17 cellular contexts compared by ENCODE assay signal in the genomic region with DNA sequence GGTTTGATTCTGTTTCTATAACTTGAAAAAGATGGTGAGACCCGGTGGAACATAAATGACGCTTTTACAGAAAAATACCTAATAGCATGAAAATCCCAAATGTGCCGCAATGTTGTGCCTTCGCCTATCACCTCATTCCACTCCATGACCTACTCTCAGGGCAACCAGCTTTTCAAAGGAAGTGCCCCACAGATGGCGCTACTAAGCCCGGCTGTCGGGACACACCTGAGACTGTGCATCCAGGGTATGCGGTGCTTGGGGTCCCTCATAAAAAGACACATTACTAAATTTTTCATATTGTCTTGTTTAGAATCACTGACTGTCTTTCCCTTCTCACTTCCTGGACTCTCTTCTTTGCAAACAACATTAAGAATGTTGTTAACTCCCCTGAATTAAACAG.
DNase-seq lines count a peak whose midpoint lies in the region; ATAC-seq and TF ChIP-seq lines count a peak whose summit lies in the region.
"Had no signal": no experiment of that assay in that cellular context is flagged by ENCODE, and none has a peak within 500 bp of the region (broad histone marks: within the 10 kb centered on the region; RNA-seq: fewer than 3 reads in every experiment).

No MANE protein-coding gene starts in this region.

- no peak overlapping the region for H2BK5ac ChIP-seq in H9 (ENCODE audit: insufficient read length, low read length)

- H2AK5ac ChIP-seq in H9 (ENCODE audit: insufficient read length, low read length) = no peak overlapping the region

- no peak overlapping the region for H4K5ac ChIP-seq in H9 (ENCODE audit: insufficient read length, low read depth, low read length)

- H3K4me3 Mint-ChIP-seq in H9 = no peak overlapping the region
- no peak overlapping the region for H3K4me3 Mint-ChIP-seq in activated CD8-positive, alpha-beta T cell treated with anti-CD3 and anti-CD28 coated beads for 36 hours
- H3K4me3 Mint-ChIP-seq: activated CD4-positive, alpha-beta T cell treated with anti-CD3 and anti-CD28 coated beads, Interleukin-2, amount 10 ng/mL, durations not matched to agents 7 days and 5 days; activated T-helper 17 cell treated with anti-CD3 and anti-CD28 coated beads, Interleukin-2, amount 50 U/mL, for 72 hours; nephron progenitor cell had no signal

- no peak overlapping the region for H2BK12ac ChIP-seq in H9 (ENCODE audit: insufficient read length, low read depth, low read length)

- TF ChIP-seq CTCF in H9 (conservative IDR thresholded peaks at IDR 0.05) = peak; percentile 65
- TF ChIP-seq CTCF in activated CD8-positive, alpha-beta T cell treated with anti-CD3 and anti-CD28 coated beads for 36 hours (IDR thresholded peaks at IDR 0.05) = no peak
- no peak for TF ChIP-seq CTCF in lower leg skin (IDR thresholded peaks at IDR 0.05)
- TF ChIP-seq CTCF in sigmoid colon (IDR thresholded peaks at IDR 0.05) = no peak

- no peak overlapping the region for H3K27ac Mint-ChIP-seq in H9
- H3K27ac Mint-ChIP-seq in activated CD8-positive, alpha-beta T cell treated with anti-CD3 and anti-CD28 coated beads for 36 hours = no peak overlapping the region
- H3K27ac Mint-ChIP-seq: activated CD4-positive, alpha-beta T cell treated with anti-CD3 and anti-CD28 coated beads, Interleukin-2, amount 10 ng/mL, durations not matched to agents 7 days and 5 days; activated T-helper 17 cell treated with anti-CD3 and anti-CD28 coated beads, Interleukin-2, amount 50 U/mL, for 72 hours; nephron progenitor cell had no signal

- no peak overlapping the region for H3K4me2 ChIP-seq in H9 (ENCODE audit: insufficient read depth, insufficient read length, low read length)

- H3K4me1 Mint-ChIP-seq in H9 = peaks cover 32 to 36% of the 10 kb centered on the region in 2 experiments
- no peaks in the 10 kb centered on the region for H3K4me1 Mint-ChIP-seq in activated CD8-positive, alpha-beta T cell treated with anti-CD3 and anti-CD28 coated beads for 36 hours (ENCODE audit: low read depth)
- H3K4me1 Mint-ChIP-seq: activated T-helper 17 cell treated with anti-CD3 and anti-CD28 coated beads, Interleukin-2, amount 50 U/mL, for 72 hours had no signal

- H3K27me3 ChIP-seq in H9 (ENCODE audit: insufficient read depth, low read length) = no peaks in the 10 kb centered on the region
- H3K27me3 ChIP-seq in sigmoid colon = no peaks in the 10 kb centered on the region
- H3K27me3 ChIP-seq: thyroid gland had no signal

- intact Hi-C loops in activated CD8-positive, alpha-beta T cell treated with anti-CD3 and anti-CD28 coated beads for 36 hours (cut with micrococcal nuclease) = loop anchor here (5.0 kb wide), 1 partner anchor 370 kb away; no protein-coding TSS in a partner anchor
- intact Hi-C loops in lower leg skin (cut with DNase I; ENCODE audit: low total_unique reads) = no loop called here
- intact Hi-C loops in sigmoid colon (cut with DNase I) = no loop called here

- TF ChIP-seq POLR2A in lower leg skin (IDR thresholded peaks at IDR 0.05) = no peak
- TF ChIP-seq POLR2A in sigmoid colon (IDR thresholded peaks at IDR 0.05) = no peak

- H3K14ac ChIP-seq in H9 (ENCODE audit: insufficient read depth, low read length) = no peak overlapping the region

- CTCF ChIA-PET in activated CD8-positive, alpha-beta T cell treated with anti-CD3 and anti-CD28 coated beads for 36 hours (lab: Charles Lee) = interaction anchor here (0.8 to 4.1 kb wide), 5 partner anchors 10 to 369 kb away, joined by 3 to 43 read pairs (median 5); no protein-coding TSS in a partner anchor

- no peak overlapping the region for H3K4ac ChIP-seq in H9 (ENCODE audit: low read depth, low read length)

- H4K91ac ChIP-seq in H9 (ENCODE audit: insufficient read length, low read depth, low read length) = no peak overlapping the region

- no peaks in the 10 kb centered on the region for H3K36me3 ChIP-seq in sigmoid colon
- H3K36me3 ChIP-seq: left lung, spleen, thyroid gland had no signal

- no CpG with 5 or more reads among the region's 8 CpGs for WGBS in H9 (ENCODE audit: extremely low coverage, insufficient read length, low lambda C conversion rate)
- 63 to 69% methylated on average over 8 of the region's 8 CpGs for WGBS in lower leg skin, 2 donors
- 46 to 76% methylated on average over 8 of the region's 8 CpGs for WGBS in sigmoid colon, 2 donors

- H3K4me1 ChIP-seq in H9 (ENCODE audit: insufficient read depth, low read length) = peaks cover 2% of the 10 kb centered on the region; the same call in 1 of the 2 replicates
- H3K4me1 ChIP-seq in sigmoid colon = no peaks in the 10 kb centered on the region
- H3K4me1 ChIP-seq: Caco-2, thyroid gland had no signal

- H2BK15ac ChIP-seq in H9 (ENCODE audit: low read depth, low read length) = no peak overlapping the region

- H3K56ac ChIP-seq in H9 (ENCODE audit: insufficient read length, low read depth, low read length) = no peak overlapping the region

- H3K36me3 Mint-ChIP-seq in H9 (ENCODE audit: insufficient read depth in 1 of 3, low read depth in 3 of 3) = no peaks in the 10 kb centered on the region; a peak in 1 of 7 replicates
- H3K36me3 Mint-ChIP-seq in activated CD8-positive, alpha-beta T cell treated with anti-CD3 and anti-CD28 coated beads for 36 hours (ENCODE audit: low read depth) = no peaks in the 10 kb centered on the region

- no peaks in the 10 kb centered on the region for H3K79me2 ChIP-seq in H9 (ENCODE audit: insufficient read depth, low read length)

- H4K20me1 ChIP-seq in H9 (ENCODE audit: control insufficient read depth, insufficient read depth, insufficient read length) = no peaks in the 10 kb centered on the region

- TF ChIP-seq EP300 in sigmoid colon (IDR thresholded peaks at IDR 0.05) = no peak

- peaks cover 0 to 3% of the 10 kb centered on the region in 2 experiments; a peak in 1 of 5 replicates for H3K9me3 Mint-ChIP-seq in H9
- H3K9me3 Mint-ChIP-seq in activated CD8-positive, alpha-beta T cell treated with anti-CD3 and anti-CD28 coated beads for 36 hours = no peaks in the 10 kb centered on the region
- H3K9me3 Mint-ChIP-seq: activated CD4-positive, alpha-beta T cell treated with anti-CD3 and anti-CD28 coated beads, Interleukin-2, amount 10 ng/mL, durations not matched to agents 7 days and 5 days; activated T-helper 17 cell treated with anti-CD3 and anti-CD28 coated beads, Interleukin-2, amount 50 U/mL, for 72 hours; nephron progenitor cell had no signal

- no peak overlapping the region for H3K18ac ChIP-seq in H9 (ENCODE audit: insufficient read length, low read depth, low read length)

- peaks cover 8% of the 10 kb centered on the region for H3K27me3 Mint-ChIP-seq in H9 (ENCODE audit: low read depth)
- peaks cover 16% of the 10 kb centered on the region for H3K27me3 Mint-ChIP-seq in activated CD8-positive, alpha-beta T cell treated with anti-CD3 and anti-CD28 coated beads for 36 hours
- H3K27me3 Mint-ChIP-seq: activated T-helper 17 cell treated with anti-CD3 and anti-CD28 coated beads, Interleukin-2, amount 50 U/mL, for 72 hours had no signal

- H3K27ac ChIP-seq in H9 (ENCODE audit: insufficient read length, low read depth, low read length) (no peak overlapping the region), sigmoid colon (no peak overlapping the region)
- H3K27ac ChIP-seq: left lung, spleen, thyroid gland had no signal

- H2AFZ ChIP-seq in H9 (ENCODE audit: low read length) = no peak overlapping the region

- no peak for ATAC-seq in activated CD8-positive, alpha-beta T cell treated with anti-CD3 and anti-CD28 coated beads for 36 hours
- ATAC-seq in GM19463 (IDR thresholded peaks at IDR 0.05; ENCODE audit: unreplicated experiment) = no peak
- ATAC-seq: activated T-helper 17 cell treated with anti-CD3 and anti-CD28 coated beads, Interleukin-2, amount 50 U/mL, for 72 hours; left lung had no signal

- H3K9me3 ChIP-seq in H9 (ENCODE audit: control insufficient read depth, low read depth, low read length) (no peaks in the 10 kb centered on the region), sigmoid colon (no peaks in the 10 kb centered on the region)
- H3K9me3 ChIP-seq: Caco-2, left lung, spleen, thyroid gland had no signal

- H3K23me2 ChIP-seq in H9 (ENCODE audit: insufficient read length, low read depth, low read length, poor library complexity, severe bottlenecking) = no peaks in the 10 kb centered on the region

- H2BK120ac ChIP-seq in H9 (ENCODE audit: low read depth, low read length, poor library complexity, severe bottlenecking) = no peak overlapping the region

- H2BK20ac ChIP-seq in H9 (ENCODE audit: low read depth, low read length, poor library complexity, severe bottlenecking) = no peak overlapping the region

- no peak overlapping the region for H3K9ac ChIP-seq in H9 (ENCODE audit: extremely low read depth, insufficient read length, low read length)

- no peak overlapping the region for H3K4me3 ChIP-seq in lower leg skin (ENCODE audit: low read depth, poor library complexity, severe bottlenecking)
- H3K4me3 ChIP-seq in sigmoid colon = no peak overlapping the region
- H3K4me3 ChIP-seq: left lung, spleen, thyroid gland had no signal

- POLR2A ChIA-PET in activated CD8-positive, alpha-beta T cell treated with anti-CD3 and anti-CD28 coated beads for 36 hours (lab: Charles Lee) = interaction anchor here (0.6 kb wide), 1 partner anchor 37 kb away, joined by 5 read pairs; no protein-coding TSS in a partner anchor

- no peaks in the 10 kb centered on the region for H3K79me1 ChIP-seq in H9 (ENCODE audit: insufficient read depth, low read depth, low read length, poor library complexity, severe bottlenecking)

- no peak overlapping the region for H4K8ac ChIP-seq in H9 (replicated peaks; ENCODE audit: insufficient read length, low read depth, low read length)

- DNase-seq in DMS 273 (lab: John Stamatoyannopoulos, UW; ENCODE audit: unreplicated experiment) (peak; percentile 26), DMS 273 treated with DMSO at 0.1 percent for 48 hours (lab: John Stamatoyannopoulos, UW) (no peak), H9 (peak; percentile 66), lower leg skin (ENCODE audit: low spot score in 2 of 2) (peak; percentile 6 to 28), sigmoid colon (no peak)
- peak; percentile 21 for DNase-seq in activated CD8-positive, alpha-beta T cell treated with anti-CD3 and anti-CD28 coated beads for 36 hours
- no peak for DNase-seq in activated naive CD4-positive, alpha-beta T cell (lab: John Stamatoyannopoulos, UW)
- DNase-seq: activated CD4-positive, alpha-beta T cell treated with anti-CD3 and anti-CD28 coated beads, Interleukin-2, amount 10 ng/mL, durations not matched to agents 7 days and 5 days; aorta; Caco-2; left lung; NCI-H1436 treated with DMSO at 0.1 percent for 48 hours; nephron progenitor cell; spleen; thyroid gland had no signal

- no peak overlapping the region for H3K23ac ChIP-seq in H9 (ENCODE audit: insufficient read length, low read depth, low read length)

- no peak overlapping the region for H3T11ph ChIP-seq in H9 (ENCODE audit: low read length)

Comparison
In these comparisons a context has a peak if more than half of its experiments do, and no peak if none do; other contexts are left out.
1. DNase-seq: peak in DMS 273 (single experiment), H9 (single experiment), activated CD8-positive, alpha-beta T cell treated with anti-CD3 and anti-CD28 coated beads for 36 hours (single experiment) and lower leg skin (2 of 2); none in DMS 273 treated with DMSO at 0.1 percent for 48 hours (single experiment), sigmoid colon (single experiment) and activated naive CD4-positive, alpha-beta T cell (0 of 4).